ENCODE assay signal across 8 cellular contexts in genomic region chr7:151341357-151342101, GRCh38. TPM values are rescaled to one million over a fixed set of nuclear protein-coding genes. Genes with fewer than 3 reads are reported as not detected.
DNase-seq lines count a peak whose midpoint lies in the region; ATAC-seq, FAIRE-seq and TF ChIP-seq lines count a peak whose summit lies in the region.

Gene NUB1 (plus strand): TSS chr7:151341812. CDS start chr7:151345350, 3,538 bp downstream.

- dilution Hi-C loops in keratinocyte (cut with MboI; ENCODE audit: extremely low pct_ligation_motif_present, low sequenced_read_pairs) = no loop called here

- peaks cover 24% of the 10 kb centered on the region for H3K4me1 ChIP-seq in A549
- peaks cover 3% of the 10 kb centered on the region for H3K4me1 ChIP-seq in keratinocyte (ENCODE audit: control insufficient read depth, extremely low read depth, insufficient read depth, low read length)

- TF ChIP-seq CTCF in A549 (IDR thresholded peaks at IDR 0.05) (no peak), keratinocyte (optimal IDR thresholded peaks at IDR 0.05 in 1 of 3, IDR thresholded peaks at IDR 0.05 in 1 of 3, conservative IDR thresholded peaks at IDR 0.05 in 1 of 3; ENCODE audit: extremely low read depth in 1 of 3, insufficient read depth in 2 of 3, low read length in 3 of 3) (no peak)

- DNase-seq in A549 (ENCODE audit: low read depth in 1 of 2, low spot score in 1 of 2) = peak; percentile 73 to 89
- DNase-seq in NCI-H345 treated with DMSO at 0.1 percent for 48 hours (lab: John Stamatoyannopoulos, UW; ENCODE audit: unreplicated experiment) = peak; percentile 40
- peak; percentile 87 to 88 for DNase-seq in activated CD4-positive, alpha-beta T cell treated with anti-CD3 and anti-CD28 coated beads for 24 hours (ENCODE audit: low read depth in 2 of 2)
- DNase-seq in cerebellar nuclear complex (lab: John Stamatoyannopoulos, UW) = peak; percentile 54 to 79
- peak; percentile 40 for DNase-seq in keratinocyte (ENCODE audit: low read depth, low spot score)
- DNase-seq in stimulated activated CD4-positive, alpha-beta T cell treated with anti-CD3 and anti-CD28 coated beads, Interleukin-12 subunit alpha, Interleukin-12 subunit beta, amount 100 ng/mL, for 48 hours (ENCODE audit: low read depth in 2 of 3, low spot score in 1 of 3) = peak; percentile 86 to 98 (median 90)

- H3K27ac ChIP-seq in A549 (peak within 1 kb of the TSS; percentile 83 to 93), keratinocyte (ENCODE audit: control insufficient read depth, insufficient read depth, low read length) (peak within 1 kb of the TSS; percentile 68)

- WGBS in A549 (ENCODE audit: missing lambda C conversion rate) = 4% methylated on average over 33 of the region's 72 CpGs

- no peak for TF ChIP-seq EP300 in A549 (IDR thresholded peaks at IDR 0.05)

- H3K4me3 ChIP-seq in A549 (peak within 1 kb of the TSS; percentile 68), keratinocyte (ENCODE audit: control insufficient read depth in 2 of 3, extremely low read depth in 1 of 3, insufficient read depth in 2 of 3, low read depth in 1 of 3, low read length in 3 of 3) (peak within 1 kb of the TSS; percentile 71 to 78 (median 77))

- no peaks in the 10 kb centered on the region for H4K20me1 ChIP-seq in keratinocyte (ENCODE audit: control insufficient read depth, extremely low read depth, insufficient read depth, low read length)

- ATAC-seq in A549 (peak; percentile 93 to 94), HG03135 (IDR thresholded peaks at IDR 0.05; ENCODE audit: unreplicated experiment) (peak; percentile 57)

- H3K9ac ChIP-seq in keratinocyte (ENCODE audit: control insufficient read depth, extremely low read depth, insufficient read depth, low read length) = peak within 1 kb of the TSS; percentile 73

- CTCF ChIA-PET in A549 (lab: Yijun Ruan, JAX) = interaction anchor here (1.3 to 9.1 kb wide), 5 partner anchors 9 to 25 kb away, joined by 6 to 50 read pairs (median 7); no protein-coding TSS in a partner anchor

- H2AFZ ChIP-seq in keratinocyte (ENCODE audit: control insufficient read depth, low read length) = peak within 1 kb of the TSS; percentile 87

- H3K79me2 ChIP-seq in keratinocyte (ENCODE audit: control insufficient read depth, insufficient read depth, low read length) = peaks cover 13% of the 10 kb centered on the region

- H3K4me2 ChIP-seq in A549 (peak within 1 kb of the TSS; percentile 89), keratinocyte (ENCODE audit: control insufficient read depth, extremely low read depth, insufficient read depth, low read depth, low read length) (peak within 1 kb of the TSS; percentile 81)

- 0 out of 3 replicates have a peak, but pooled peaks cover 2% of the 10 kb centered on the region for H3K9me3 ChIP-seq in A549
- H3K9me3 ChIP-seq in keratinocyte (ENCODE audit: control insufficient read depth, low read depth, low read length) = no peaks in the 10 kb centered on the region

- H3K36me3 ChIP-seq in keratinocyte (ENCODE audit: control insufficient read depth in 2 of 2, extremely low read depth in 1 of 2, insufficient read depth in 2 of 2, low read length in 2 of 2) = peaks cover 0 to 1% of the 10 kb centered on the region in 2 experiments

- peak; percentile 82 for TF ChIP-seq POLR2A in A549 (IDR thresholded peaks at IDR 0.05; ENCODE audit: low read length)
- TF ChIP-seq POLR2A in GM18526 (IDR thresholded peaks at IDR 0.05; ENCODE audit: extremely low read depth, insufficient read length) = peak; percentile 51

- H3K27me3 ChIP-seq in keratinocyte (ENCODE audit: control insufficient read depth, extremely low read depth, insufficient read depth, low read length) = no peaks in the 10 kb centered on the region

- no peaks in the 10 kb centered on the region for H3K9me1 ChIP-seq in keratinocyte (ENCODE audit: control insufficient read depth, extremely low read depth, insufficient read depth, low read length)

- POLR2A ChIA-PET in A549 (lab: Yijun Ruan, JAX) = interaction anchor here (0.7 to 1.6 kb wide), 11 partner anchors 11 to 519 kb away, joined by 3 to 10 read pairs (median 3); partner anchors contain the start of gene ABCF2

- FAIRE-seq in A549 (lab: Jason Lieb, UNC) (no peak), keratinocyte (lab: Jason Lieb, UNC) (no peak)

- no peak for TF ChIP-seq RAD21 in A549 (conservative IDR thresholded peaks at IDR 0.05 in 1 of 2, IDR thresholded peaks at IDR 0.05 in 1 of 2)

TF ChIP-seq in A549, 52 proteins besides CTCF, POLR2A, EP300 and RAD21 (continues in another document):
- TF ChIP-seq BHLHE40 (IDR thresholded peaks at IDR 0.05; ENCODE audit: low read depth, low read length) (no peak), JUN (IDR thresholded peaks at IDR 0.05) (peak; percentile 49 to 90; a peak in 3 of 5 replicates), NR3C1 (IDR thresholded peaks at IDR 0.05) (no peak), KDM1A (IDR thresholded peaks at IDR 0.05; ENCODE audit: low read depth) (no peak), PHF8 (IDR thresholded peaks at IDR 0.05; ENCODE audit: borderline replicate concordance, low read depth) (peak; percentile 92), CBX2 (IDR thresholded peaks at IDR 0.05; ENCODE audit: borderline replicate concordance, low read depth) (no peak), GATA3 (IDR thresholded peaks at IDR 0.05; ENCODE audit: borderline replicate concordance) (0 out of 2 replicates have a peak, but pooled peaks have one; percentile 19), ZNF302 (CRISPR knock-in tag; IDR thresholded peaks at IDR 0.05) (no peak), ATOH8 (CRISPR knock-in tag; IDR thresholded peaks at IDR 0.05; ENCODE audit: low read depth) (no peak), BCL3 (IDR thresholded peaks at IDR 0.05) (no peak), HOXB5 (CRISPR knock-in tag; IDR thresholded peaks at IDR 0.05) (no peak), NFE2L2 (conservative IDR thresholded peaks at IDR 0.05; ENCODE audit: low read length) (no peak), REST (IDR thresholded peaks at IDR 0.05) (no peak)

RNA-seq across cellular contexts. Expression of gene NUB1, which starts in this region (rescaled TPM):
- polyA plus RNA-seq in A549 (2011; rRNA removed) (65.6 and 105 TPM in 2 replicates), A549 (2017; fragmentation: RNase III; extraction: RNeasy Plus Mini Kit Qiagen cat#74134 plus additional on column Dnase treatment) (42.5 to 45.1 TPM (median 45.0 TPM) in 3 replicates), keratinocyte (27.0 to 34.6 TPM (median 30.6 TPM) in 3 replicates)
- polyA plus RNA-seq in A549 (2012; cell fraction: cytosol; rRNA removed) = 26.2 and 28.3 TPM in 2 replicates
- polyA plus RNA-seq in A549 (2012; cell fraction: nucleus; rRNA removed) = 34.2 and 37.4 TPM in 2 replicates
- polyA minus RNA-seq in A549 (2011; rRNA and poly(A)+ RNA removed) = 32.4 and 36.7 TPM in 2 replicates
- polyA plus RNA-seq in keratinocyte (2011; ENCODE audit: low read depth) = 141 TPM
- 28.0 and 42.1 TPM in 2 replicates for polyA plus RNA-seq in keratinocyte (2011; cell fraction: cytosol; rRNA removed)
- 34.8 and 41.7 TPM in 2 replicates for polyA plus RNA-seq in keratinocyte (2011; cell fraction: nucleus; rRNA removed)
- 29.9 and 36.0 TPM in 2 replicates for polyA plus RNA-seq in keratinocyte (2012; ENCODE audit: low replicate concordance)
- 13.9 to 23.4 TPM (median 20.4 TPM) in 3 replicates for polyA minus RNA-seq in keratinocyte
- polyA minus RNA-seq in keratinocyte (2011; cell fraction: cytosol; rRNA and poly(A)+ RNA removed) = 23.8 TPM
- 20.4 and 21.5 TPM in 2 replicates for polyA minus RNA-seq in keratinocyte (2011; cell fraction: nucleus; rRNA and poly(A)+ RNA removed)

Comparison
In these comparisons a context has a peak if more than half of its experiments do, and no peak if none do; other contexts are left out.
1. Peak in every context shown above with its lines: DNase-seq, ATAC-seq, H3K4me3 ChIP-seq and H3K27ac ChIP-seq.
2. DNase-seq: peak in every context shown above with its lines; median percentile 90 in stimulated activated CD4-positive, alpha-beta T cell treated with anti-CD3 and anti-CD28 coated beads, Interleukin-12 subunit alpha, Interleukin-12 subunit beta, amount 100 ng/mL, for 48 hours; 88 in activated CD4-positive, alpha-beta T cell treated with anti-CD3 and anti-CD28 coated beads for 24 hours; 81 in A549; 66 in cerebellar nuclear complex; 40 in NCI-H345 treated with DMSO at 0.1 percent for 48 hours; 40 in keratinocyte.